In genomic region chr17:82716383-82717181, GRCh38 we compare ENCODE assay signal across 8 cellular contexts. TPM values are rescaled to one million over a fixed set of nuclear protein-coding genes. Genes with fewer than 3 reads are reported as not detected.
A peak's percentile ranks its signal among the peaks of the same experiment; 100 is the strongest.
DNase-seq lines count a peak whose midpoint lies in the region; ATAC-seq and TF ChIP-seq lines count a peak whose summit lies in the region.

A gene with protein sequence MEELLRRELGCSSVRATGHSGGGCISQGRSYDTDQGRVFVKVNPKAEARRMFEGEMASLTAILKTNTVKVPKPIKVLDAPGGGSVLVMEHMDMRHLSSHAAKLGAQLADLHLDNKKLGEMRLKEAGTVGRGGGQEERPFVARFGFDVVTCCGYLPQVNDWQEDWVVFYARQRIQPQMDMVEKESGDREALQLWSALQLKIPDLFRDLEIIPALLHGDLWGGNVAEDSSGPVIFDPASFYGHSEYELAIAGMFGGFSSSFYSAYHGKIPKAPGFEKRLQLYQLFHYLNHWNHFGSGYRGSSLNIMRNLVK (plus strand): TSS chr17:82716706. CDS start chr17:82716756, 50 bp downstream.

- H3K4me1 ChIP-seq in liver (ENCODE audit: control insufficient read depth in 4 of 4, insufficient read depth in 4 of 4, low read length in 3 of 4): peaks cover 2 to 22% (median 15%) of the 10 kb centered on the region in 4 donors

- H3K27me3 ChIP-seq in liver (ENCODE audit: control insufficient read depth in 4 of 4, insufficient read depth in 4 of 4, low read length in 3 of 4): no peaks in the 10 kb centered on the region

- TF ChIP-seq CTCF in liver (IDR thresholded peaks at IDR 0.05; ENCODE audit: low read depth, low read length, missing input control): no peak

- H3K27ac ChIP-seq in liver (ENCODE audit: low read depth in 1 of 2, low read length in 2 of 2): peak within 1 kb of the TSS; percentile 13 to 84

- H3K4me3 ChIP-seq in liver (ENCODE audit: low read depth in 1 of 3, low read length in 3 of 3): peak within 1 kb of the TSS; percentile 60 to 94 (median 75)

- peak in 1 of 2 donors; percentile 38 for TF ChIP-seq RAD21 in liver (IDR thresholded peaks at IDR 0.05)

- peaks cover 1 to 20% (median 5%) of the 10 kb centered on the region in 4 donors for H3K36me3 ChIP-seq in liver (ENCODE audit: control insufficient read depth in 4 of 4, insufficient read depth in 3 of 4, low read depth in 1 of 4, low read length in 3 of 4)

- peak; percentile 61 for ATAC-seq in GM19324 (IDR thresholded peaks at IDR 0.05; ENCODE audit: low FRiP score, unreplicated experiment)
- peak; percentile 48 for ATAC-seq in HG03571 (IDR thresholded peaks at IDR 0.05; ENCODE audit: unreplicated experiment)

- peak; percentile 98 for DNase-seq in AG20443 (ENCODE audit: low spot score)
- DNase-seq in NCI-H82 treated with DMSO at 0.1 percent for 48 hours (lab: John Stamatoyannopoulos, UW; ENCODE audit: unreplicated experiment): peak; percentile 82
- peak; percentile 85 to 86 for DNase-seq in activated CD4-positive, alpha-beta T cell treated with anti-CD3 and anti-CD28 coated beads, Interleukin-2, amount 50 U/mL, for 48 hours
- peak; percentile 94 for DNase-seq in dermis blood vessel endothelial cell
- DNase-seq in stimulated activated CD4-positive, alpha-beta T cell treated with anti-CD3 and anti-CD28 coated beads, Interleukin-2, amount 100 ng/mL, for 48 hours: peak; percentile 78 to 79

- peak within 1 kb of the TSS; percentile 20 to 42 for H3K9ac ChIP-seq in liver (ENCODE audit: low read depth in 1 of 2, low read length in 2 of 2)

- no peaks in the 10 kb centered on the region for H3K9me3 ChIP-seq in liver (ENCODE audit: control insufficient read depth in 4 of 4, low read length in 3 of 4)

- WGBS in liver: 1% methylated on average over 86 of the region's 86 CpGs

TF ChIP-seq in liver, 16 proteins besides CTCF, POLR2A, EP300 and RAD21:
- peak; percentile 46 for TF ChIP-seq SP1 (IDR thresholded peaks at IDR 0.05)
- TF ChIP-seq, protein P1, sequence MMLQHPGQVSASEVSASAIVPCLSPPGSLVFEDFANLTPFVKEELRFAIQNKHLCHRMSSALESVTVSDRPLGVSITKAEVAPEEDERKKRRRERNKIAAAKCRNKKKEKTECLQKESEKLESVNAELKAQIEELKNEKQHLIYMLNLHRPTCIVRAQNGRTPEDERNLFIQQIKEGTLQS (IDR thresholded peaks at IDR 0.05): no peak
- TF ChIP-seq GABPA (IDR thresholded peaks at IDR 0.05 in 1 of 2, conservative IDR thresholded peaks at IDR 0.05 in 1 of 2): peak in 1 of 2 donors; percentile 70
- TF ChIP-seq, protein P2, sequence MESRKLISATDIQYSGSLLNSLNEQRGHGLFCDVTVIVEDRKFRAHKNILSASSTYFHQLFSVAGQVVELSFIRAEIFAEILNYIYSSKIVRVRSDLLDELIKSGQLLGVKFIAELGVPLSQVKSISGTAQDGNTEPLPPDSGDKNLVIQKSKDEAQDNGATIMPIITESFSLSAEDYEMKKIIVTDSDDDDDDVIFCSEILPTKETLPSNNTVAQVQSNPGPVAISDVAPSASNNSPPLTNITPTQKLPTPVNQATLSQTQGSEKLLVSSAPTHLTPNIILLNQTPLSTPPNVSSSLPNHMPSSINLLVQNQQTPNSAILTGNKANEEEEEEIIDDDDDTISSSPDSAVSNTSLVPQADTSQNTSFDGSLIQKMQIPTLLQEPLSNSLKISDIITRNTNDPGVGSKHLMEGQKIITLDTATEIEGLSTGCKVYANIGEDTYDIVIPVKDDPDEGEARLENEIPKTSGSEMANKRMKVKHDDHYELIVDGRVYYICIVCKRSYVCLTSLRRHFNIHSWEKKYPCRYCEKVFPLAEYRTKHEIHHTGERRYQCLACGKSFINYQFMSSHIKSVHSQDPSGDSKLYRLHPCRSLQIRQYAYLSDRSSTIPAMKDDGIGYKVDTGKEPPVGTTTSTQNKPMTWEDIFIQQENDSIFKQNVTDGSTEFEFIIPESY (IDR thresholded peaks at IDR 0.05): peak; percentile 78
- TF ChIP-seq YY1 (IDR thresholded peaks at IDR 0.05): peak; percentile 62

RNA-seq across cellular contexts. Expression of the gene that starts here (rescaled TPM):
- total RNA-seq in dermis blood vessel endothelial cell: 19.1 and 23.4 TPM in 2 replicates
- 10 to 100 TPM; 10.1 to 15.5 TPM for total RNA-seq in liver
- polyA plus RNA-seq in liver: 10 to 100 TPM; 10.9 to 11.2 TPM

Comparison
In these comparisons a context has a peak if more than half of its experiments do, and no peak if none do; other contexts are left out.
1. Peak in every context shown above with its lines: DNase-seq, ATAC-seq, H3K4me3 ChIP-seq and H3K27ac ChIP-seq.